In the genomic region with DNA sequence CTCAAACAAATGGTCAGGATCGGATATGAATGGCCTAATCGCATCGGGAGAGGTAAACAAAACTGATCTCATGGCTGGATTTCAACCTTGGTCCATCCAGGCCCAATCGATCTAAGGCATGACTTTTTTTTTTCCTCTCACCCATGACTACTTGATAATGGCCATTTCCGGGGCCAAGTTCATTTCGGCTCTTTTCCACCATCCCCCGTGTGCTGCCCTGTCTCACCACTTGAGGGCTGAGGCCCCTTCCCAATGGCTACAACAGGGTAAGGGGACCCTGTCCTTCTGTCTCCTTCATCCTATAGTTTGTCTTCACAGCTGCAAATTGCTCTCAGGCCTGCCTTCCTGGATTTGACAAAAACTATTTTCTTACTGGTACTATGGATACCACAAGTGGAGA, we compare ENCODE assay signal across 2 cellular contexts.
A peak's percentile ranks its signal among the peaks of the same experiment; 100 is the strongest.
TF ChIP-seq lines count a peak whose summit lies in the region.

No MANE protein-coding gene starts in this region.

TF ChIP-seq in HCT116, 20 proteins besides CTCF, POLR2A, EP300 and RAD21:
- TF ChIP-seq, protein P1, sequence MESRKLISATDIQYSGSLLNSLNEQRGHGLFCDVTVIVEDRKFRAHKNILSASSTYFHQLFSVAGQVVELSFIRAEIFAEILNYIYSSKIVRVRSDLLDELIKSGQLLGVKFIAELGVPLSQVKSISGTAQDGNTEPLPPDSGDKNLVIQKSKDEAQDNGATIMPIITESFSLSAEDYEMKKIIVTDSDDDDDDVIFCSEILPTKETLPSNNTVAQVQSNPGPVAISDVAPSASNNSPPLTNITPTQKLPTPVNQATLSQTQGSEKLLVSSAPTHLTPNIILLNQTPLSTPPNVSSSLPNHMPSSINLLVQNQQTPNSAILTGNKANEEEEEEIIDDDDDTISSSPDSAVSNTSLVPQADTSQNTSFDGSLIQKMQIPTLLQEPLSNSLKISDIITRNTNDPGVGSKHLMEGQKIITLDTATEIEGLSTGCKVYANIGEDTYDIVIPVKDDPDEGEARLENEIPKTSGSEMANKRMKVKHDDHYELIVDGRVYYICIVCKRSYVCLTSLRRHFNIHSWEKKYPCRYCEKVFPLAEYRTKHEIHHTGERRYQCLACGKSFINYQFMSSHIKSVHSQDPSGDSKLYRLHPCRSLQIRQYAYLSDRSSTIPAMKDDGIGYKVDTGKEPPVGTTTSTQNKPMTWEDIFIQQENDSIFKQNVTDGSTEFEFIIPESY (IDR thresholded peaks at IDR 0.05; ENCODE audit: extremely low read depth, insufficient replicate concordance, low read length): no peak
- TF ChIP-seq ZNF274 (IDR thresholded peaks at IDR 0.05; ENCODE audit: low read depth, low read length): no peak
- no peak for TF ChIP-seq CEBPB (IDR thresholded peaks at IDR 0.05; ENCODE audit: low read depth)
- TF ChIP-seq ZFX (IDR thresholded peaks at IDR 0.05): no peak
- TF ChIP-seq SP1 (IDR thresholded peaks at IDR 0.05; ENCODE audit: low read depth): no peak
TF ChIP-seq in HCT116: peak in this region for 0.

TF ChIP-seq in K562, 482 proteins besides CTCF, POLR2A, EP300 and RAD21 (continues in another document):
- no peak for TF ChIP-seq ZNF212 (CRISPR knock-in tag; IDR thresholded peaks at IDR 0.05)
- peak; percentile 21; the same call in 1 of the 2 replicates for TF ChIP-seq CXXC5 (CRISPR knock-in tag; IDR thresholded peaks at IDR 0.05)
- TF ChIP-seq, protein P2, sequence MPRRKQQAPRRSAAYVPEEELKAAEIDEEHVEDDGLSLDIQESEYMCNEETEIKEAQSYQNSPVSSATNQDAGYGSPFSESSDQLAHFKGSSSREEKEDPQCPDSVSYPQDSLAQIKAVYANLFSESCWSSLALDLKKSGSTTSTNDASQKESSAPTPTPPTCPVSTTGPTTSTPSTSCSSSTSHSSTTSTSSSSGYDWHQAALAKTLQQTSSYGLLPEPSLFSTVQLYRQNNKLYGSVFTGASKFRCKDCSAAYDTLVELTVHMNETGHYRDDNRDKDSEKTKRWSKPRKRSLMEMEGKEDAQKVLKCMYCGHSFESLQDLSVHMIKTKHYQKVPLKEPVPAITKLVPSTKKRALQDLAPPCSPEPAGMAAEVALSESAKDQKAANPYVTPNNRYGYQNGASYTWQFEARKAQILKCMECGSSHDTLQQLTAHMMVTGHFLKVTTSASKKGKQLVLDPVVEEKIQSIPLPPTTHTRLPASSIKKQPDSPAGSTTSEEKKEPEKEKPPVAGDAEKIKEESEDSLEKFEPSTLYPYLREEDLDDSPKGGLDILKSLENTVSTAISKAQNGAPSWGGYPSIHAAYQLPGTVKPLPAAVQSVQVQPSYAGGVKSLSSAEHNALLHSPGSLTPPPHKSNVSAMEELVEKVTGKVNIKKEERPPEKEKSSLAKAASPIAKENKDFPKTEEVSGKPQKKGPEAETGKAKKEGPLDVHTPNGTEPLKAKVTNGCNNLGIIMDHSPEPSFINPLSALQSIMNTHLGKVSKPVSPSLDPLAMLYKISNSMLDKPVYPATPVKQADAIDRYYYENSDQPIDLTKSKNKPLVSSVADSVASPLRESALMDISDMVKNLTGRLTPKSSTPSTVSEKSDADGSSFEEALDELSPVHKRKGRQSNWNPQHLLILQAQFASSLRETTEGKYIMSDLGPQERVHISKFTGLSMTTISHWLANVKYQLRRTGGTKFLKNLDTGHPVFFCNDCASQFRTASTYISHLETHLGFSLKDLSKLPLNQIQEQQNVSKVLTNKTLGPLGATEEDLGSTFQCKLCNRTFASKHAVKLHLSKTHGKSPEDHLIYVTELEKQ (CRISPR knock-in tag; IDR thresholded peaks at IDR 0.05): no peak
- TF ChIP-seq, protein P3, sequence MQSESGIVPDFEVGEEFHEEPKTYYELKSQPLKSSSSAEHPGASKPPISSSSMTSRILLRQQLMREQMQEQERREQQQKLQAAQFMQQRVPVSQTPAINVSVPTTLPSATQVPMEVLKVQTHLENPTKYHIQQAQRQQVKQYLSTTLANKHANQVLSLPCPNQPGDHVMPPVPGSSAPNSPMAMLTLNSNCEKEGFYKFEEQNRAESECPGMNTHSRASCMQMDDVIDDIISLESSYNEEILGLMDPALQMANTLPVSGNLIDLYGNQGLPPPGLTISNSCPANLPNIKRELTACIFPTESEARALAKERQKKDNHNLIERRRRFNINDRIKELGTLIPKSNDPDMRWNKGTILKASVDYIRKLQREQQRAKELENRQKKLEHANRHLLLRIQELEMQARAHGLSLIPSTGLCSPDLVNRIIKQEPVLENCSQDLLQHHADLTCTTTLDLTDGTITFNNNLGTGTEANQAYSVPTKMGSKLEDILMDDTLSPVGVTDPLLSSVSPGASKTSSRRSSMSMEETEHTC (IDR thresholded peaks at IDR 0.05): no peak
- TF ChIP-seq, protein P4, sequence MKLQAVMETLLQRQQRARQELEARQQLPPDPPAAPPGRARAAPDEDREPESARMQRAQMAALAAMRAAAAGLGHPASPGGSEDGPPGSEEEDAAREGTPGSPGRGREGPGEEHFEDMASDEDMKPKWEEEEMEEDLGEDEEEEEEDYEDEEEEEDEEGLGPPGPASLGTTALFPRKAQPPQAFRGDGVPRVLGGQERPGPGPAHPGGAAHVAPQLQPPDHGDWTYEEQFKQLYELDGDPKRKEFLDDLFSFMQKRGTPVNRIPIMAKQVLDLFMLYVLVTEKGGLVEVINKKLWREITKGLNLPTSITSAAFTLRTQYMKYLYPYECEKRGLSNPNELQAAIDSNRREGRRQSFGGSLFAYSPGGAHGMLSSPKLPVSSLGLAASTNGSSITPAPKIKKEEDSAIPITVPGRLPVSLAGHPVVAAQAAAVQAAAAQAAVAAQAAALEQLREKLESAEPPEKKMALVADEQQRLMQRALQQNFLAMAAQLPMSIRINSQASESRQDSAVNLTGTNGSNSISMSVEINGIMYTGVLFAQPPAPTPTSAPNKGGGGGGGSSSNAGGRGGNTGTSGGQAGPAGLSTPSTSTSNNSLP (IDR thresholded peaks at IDR 0.05; ENCODE audit: borderline replicate concordance, low read depth, low read length): no peak
- TF ChIP-seq KAT8 (IDR thresholded peaks at IDR 0.05; ENCODE audit: low read depth): no peak
- TF ChIP-seq, protein P5, sequence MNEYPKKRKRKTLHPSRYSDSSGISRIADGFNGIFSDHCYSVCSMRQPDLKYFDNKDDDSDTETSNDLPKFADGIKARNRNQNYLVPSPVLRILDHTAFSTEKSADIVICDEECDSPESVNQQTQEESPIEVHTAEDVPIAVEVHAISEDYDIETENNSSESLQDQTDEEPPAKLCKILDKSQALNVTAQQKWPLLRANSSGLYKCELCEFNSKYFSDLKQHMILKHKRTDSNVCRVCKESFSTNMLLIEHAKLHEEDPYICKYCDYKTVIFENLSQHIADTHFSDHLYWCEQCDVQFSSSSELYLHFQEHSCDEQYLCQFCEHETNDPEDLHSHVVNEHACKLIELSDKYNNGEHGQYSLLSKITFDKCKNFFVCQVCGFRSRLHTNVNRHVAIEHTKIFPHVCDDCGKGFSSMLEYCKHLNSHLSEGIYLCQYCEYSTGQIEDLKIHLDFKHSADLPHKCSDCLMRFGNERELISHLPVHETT (CRISPR knock-in tag; conservative IDR thresholded peaks at IDR 0.05 in 1 of 2, IDR thresholded peaks at IDR 0.05 in 1 of 2): no peak
- no peak for TF ChIP-seq OTX1 (CRISPR knock-in tag; IDR thresholded peaks at IDR 0.05)
- no peak for TF ChIP-seq RHOXF2B (CRISPR knock-in tag; conservative IDR thresholded peaks at IDR 0.05)
- TF ChIP-seq, protein P6, sequence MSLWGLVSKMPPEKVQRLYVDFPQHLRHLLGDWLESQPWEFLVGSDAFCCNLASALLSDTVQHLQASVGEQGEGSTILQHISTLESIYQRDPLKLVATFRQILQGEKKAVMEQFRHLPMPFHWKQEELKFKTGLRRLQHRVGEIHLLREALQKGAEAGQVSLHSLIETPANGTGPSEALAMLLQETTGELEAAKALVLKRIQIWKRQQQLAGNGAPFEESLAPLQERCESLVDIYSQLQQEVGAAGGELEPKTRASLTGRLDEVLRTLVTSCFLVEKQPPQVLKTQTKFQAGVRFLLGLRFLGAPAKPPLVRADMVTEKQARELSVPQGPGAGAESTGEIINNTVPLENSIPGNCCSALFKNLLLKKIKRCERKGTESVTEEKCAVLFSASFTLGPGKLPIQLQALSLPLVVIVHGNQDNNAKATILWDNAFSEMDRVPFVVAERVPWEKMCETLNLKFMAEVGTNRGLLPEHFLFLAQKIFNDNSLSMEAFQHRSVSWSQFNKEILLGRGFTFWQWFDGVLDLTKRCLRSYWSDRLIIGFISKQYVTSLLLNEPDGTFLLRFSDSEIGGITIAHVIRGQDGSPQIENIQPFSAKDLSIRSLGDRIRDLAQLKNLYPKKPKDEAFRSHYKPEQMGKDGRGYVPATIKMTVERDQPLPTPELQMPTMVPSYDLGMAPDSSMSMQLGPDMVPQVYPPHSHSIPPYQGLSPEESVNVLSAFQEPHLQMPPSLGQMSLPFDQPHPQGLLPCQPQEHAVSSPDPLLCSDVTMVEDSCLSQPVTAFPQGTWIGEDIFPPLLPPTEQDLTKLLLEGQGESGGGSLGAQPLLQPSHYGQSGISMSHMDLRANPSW (CRISPR knock-in tag; IDR thresholded peaks at IDR 0.05): no peak
- TF ChIP-seq THRAP3 (IDR thresholded peaks at IDR 0.05; ENCODE audit: borderline replicate concordance): no peak
- TF ChIP-seq, protein P7, sequence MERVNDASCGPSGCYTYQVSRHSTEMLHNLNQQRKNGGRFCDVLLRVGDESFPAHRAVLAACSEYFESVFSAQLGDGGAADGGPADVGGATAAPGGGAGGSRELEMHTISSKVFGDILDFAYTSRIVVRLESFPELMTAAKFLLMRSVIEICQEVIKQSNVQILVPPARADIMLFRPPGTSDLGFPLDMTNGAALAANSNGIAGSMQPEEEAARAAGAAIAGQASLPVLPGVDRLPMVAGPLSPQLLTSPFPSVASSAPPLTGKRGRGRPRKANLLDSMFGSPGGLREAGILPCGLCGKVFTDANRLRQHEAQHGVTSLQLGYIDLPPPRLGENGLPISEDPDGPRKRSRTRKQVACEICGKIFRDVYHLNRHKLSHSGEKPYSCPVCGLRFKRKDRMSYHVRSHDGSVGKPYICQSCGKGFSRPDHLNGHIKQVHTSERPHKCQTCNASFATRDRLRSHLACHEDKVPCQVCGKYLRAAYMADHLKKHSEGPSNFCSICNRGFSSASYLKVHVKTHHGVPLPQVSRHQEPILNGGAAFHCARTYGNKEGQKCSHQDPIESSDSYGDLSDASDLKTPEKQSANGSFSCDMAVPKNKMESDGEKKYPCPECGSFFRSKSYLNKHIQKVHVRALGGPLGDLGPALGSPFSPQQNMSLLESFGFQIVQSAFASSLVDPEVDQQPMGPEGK (CRISPR knock-in tag; IDR thresholded peaks at IDR 0.05; ENCODE audit: borderline replicate concordance): no peak
- 0 out of 4 replicates have a peak, but pooled peaks of 1 of the 2 experiments have one; percentile 24 for TF ChIP-seq RCOR1 (IDR thresholded peaks at IDR 0.05; ENCODE audit: borderline replicate concordance in 1 of 2, low read depth in 2 of 2, low read length in 2 of 2)
- TF ChIP-seq EP400 (IDR thresholded peaks at IDR 0.05): 0 out of 2 replicates have a peak, but pooled peaks have one; percentile 14
- no peak; the same call in 1 of the 2 replicates for TF ChIP-seq SMC3 (conservative IDR thresholded peaks at IDR 0.05; ENCODE audit: insufficient read depth, low read depth, low read length)
- 0 out of 2 replicates have a peak, but pooled peaks have one; percentile 34 for TF ChIP-seq ELF1 (tag; IDR thresholded peaks at IDR 0.05)
- TF ChIP-seq, protein P8, sequence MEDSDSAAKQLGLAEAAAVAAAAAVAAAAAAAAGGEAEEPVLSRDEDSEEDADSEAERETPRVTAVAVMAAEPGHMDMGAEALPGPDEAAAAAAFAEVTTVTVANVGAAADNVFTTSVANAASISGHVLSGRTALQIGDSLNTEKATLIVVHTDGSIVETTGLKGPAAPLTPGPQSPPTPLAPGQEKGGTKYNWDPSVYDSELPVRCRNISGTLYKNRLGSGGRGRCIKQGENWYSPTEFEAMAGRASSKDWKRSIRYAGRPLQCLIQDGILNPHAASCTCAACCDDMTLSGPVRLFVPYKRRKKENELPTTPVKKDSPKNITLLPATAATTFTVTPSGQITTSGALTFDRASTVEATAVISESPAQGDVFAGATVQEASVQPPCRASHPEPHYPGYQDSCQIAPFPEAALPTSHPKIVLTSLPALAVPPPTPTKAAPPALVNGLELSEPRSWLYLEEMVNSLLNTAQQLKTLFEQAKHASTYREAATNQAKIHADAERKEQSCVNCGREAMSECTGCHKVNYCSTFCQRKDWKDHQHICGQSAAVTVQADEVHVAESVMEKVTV (CRISPR knock-in tag; IDR thresholded peaks at IDR 0.05): no peak
- no peak for TF ChIP-seq ZNF444 (CRISPR knock-in tag; IDR thresholded peaks at IDR 0.05)
- TF ChIP-seq ZNF436 (CRISPR knock-in tag; IDR thresholded peaks at IDR 0.05): no peak
- TF ChIP-seq, protein P9, sequence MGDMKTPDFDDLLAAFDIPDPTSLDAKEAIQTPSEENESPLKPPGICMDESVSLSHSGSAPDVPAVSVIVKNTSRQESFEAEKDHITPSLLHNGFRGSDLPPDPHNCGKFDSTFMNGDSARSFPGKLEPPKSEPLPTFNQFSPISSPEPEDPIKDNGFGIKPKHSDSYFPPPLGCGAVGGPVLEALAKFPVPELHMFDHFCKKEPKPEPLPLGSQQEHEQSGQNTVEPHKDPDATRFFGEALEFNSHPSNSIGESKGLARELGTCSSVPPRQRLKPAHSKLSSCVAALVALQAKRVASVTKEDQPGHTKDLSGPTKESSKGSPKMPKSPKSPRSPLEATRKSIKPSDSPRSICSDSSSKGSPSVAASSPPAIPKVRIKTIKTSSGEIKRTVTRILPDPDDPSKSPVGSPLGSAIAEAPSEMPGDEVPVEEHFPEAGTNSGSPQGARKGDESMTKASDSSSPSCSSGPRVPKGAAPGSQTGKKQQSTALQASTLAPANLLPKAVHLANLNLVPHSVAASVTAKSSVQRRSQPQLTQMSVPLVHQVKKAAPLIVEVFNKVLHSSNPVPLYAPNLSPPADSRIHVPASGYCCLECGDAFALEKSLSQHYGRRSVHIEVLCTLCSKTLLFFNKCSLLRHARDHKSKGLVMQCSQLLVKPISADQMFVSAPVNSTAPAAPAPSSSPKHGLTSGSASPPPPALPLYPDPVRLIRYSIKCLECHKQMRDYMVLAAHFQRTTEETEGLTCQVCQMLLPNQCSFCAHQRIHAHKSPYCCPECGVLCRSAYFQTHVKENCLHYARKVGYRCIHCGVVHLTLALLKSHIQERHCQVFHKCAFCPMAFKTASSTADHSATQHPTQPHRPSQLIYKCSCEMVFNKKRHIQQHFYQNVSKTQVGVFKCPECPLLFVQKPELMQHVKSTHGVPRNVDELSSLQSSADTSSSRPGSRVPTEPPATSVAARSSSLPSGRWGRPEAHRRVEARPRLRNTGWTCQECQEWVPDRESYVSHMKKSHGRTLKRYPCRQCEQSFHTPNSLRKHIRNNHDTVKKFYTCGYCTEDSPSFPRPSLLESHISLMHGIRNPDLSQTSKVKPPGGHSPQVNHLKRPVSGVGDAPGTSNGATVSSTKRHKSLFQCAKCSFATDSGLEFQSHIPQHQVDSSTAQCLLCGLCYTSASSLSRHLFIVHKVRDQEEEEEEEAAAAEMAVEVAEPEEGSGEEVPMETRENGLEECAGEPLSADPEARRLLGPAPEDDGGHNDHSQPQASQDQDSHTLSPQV (IDR thresholded peaks at IDR 0.05): peak; percentile 74
- TF ChIP-seq, protein P10, sequence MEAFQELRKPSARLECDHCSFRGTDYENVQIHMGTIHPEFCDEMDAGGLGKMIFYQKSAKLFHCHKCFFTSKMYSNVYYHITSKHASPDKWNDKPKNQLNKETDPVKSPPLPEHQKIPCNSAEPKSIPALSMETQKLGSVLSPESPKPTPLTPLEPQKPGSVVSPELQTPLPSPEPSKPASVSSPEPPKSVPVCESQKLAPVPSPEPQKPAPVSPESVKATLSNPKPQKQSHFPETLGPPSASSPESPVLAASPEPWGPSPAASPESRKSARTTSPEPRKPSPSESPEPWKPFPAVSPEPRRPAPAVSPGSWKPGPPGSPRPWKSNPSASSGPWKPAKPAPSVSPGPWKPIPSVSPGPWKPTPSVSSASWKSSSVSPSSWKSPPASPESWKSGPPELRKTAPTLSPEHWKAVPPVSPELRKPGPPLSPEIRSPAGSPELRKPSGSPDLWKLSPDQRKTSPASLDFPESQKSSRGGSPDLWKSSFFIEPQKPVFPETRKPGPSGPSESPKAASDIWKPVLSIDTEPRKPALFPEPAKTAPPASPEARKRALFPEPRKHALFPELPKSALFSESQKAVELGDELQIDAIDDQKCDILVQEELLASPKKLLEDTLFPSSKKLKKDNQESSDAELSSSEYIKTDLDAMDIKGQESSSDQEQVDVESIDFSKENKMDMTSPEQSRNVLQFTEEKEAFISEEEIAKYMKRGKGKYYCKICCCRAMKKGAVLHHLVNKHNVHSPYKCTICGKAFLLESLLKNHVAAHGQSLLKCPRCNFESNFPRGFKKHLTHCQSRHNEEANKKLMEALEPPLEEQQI (IDR thresholded peaks at IDR 0.05): no peak
